8 cellular contexts compared by ENCODE assay signal in the genomic region with DNA sequence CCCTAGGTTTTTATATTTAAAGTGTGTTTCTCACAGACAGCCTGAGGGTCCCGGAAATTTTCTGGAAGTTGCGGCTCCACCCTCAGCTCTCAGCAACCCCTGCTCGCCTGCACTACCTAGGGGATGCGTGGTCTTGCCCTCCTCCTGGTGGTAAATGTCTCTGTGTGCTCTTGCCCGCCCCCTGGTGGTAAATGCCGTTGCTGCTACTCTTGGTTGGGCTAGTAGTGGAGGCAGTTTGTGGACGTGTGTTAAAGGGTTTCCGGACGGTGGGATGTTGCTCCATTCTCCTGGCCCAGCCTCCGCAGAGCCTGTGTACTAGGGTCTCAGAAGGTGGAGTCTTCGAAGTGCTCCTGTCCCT. TPM values are rescaled to one million over a fixed set of nuclear protein-coding genes. Genes with fewer than 3 reads are reported as not detected.
DNase-seq lines count a peak whose midpoint lies in the region; ATAC-seq and TF ChIP-seq lines count a peak whose summit lies in the region.

No MANE protein-coding gene starts in this region.

- peaks cover 0 to 6% (median 0%) of the 10 kb centered on the region in 45 donors for H3K27me3 ChIP-seq in dorsolateral prefrontal cortex
- no peaks in the 10 kb centered on the region for H3K27me3 ChIP-seq in lower lobe of right lung (ENCODE audit: low read depth)

- TF ChIP-seq CTCF in GM12872 (IDR thresholded peaks at IDR 0.05; ENCODE audit: insufficient read depth, low read depth, low read length) (peak; percentile 97), dorsolateral prefrontal cortex (IDR thresholded peaks at IDR 0.05 in 54 of 56, conservative IDR thresholded peaks at IDR 0.05 in 2 of 56; ENCODE audit: low read depth in 1 of 56, partially characterized antibody in 56 of 56) (peak; percentile 45 to 93 (median 85)), lower lobe of right lung (IDR thresholded peaks at IDR 0.05) (peak; percentile 92)

- DNase-seq in NCI-H69 (lab: John Stamatoyannopoulos, UW): peak; percentile 67
- DNase-seq in activated CD4-positive, alpha-beta T cell treated with anti-CD3 and anti-CD28 coated beads, Interleukin-2, amount 50 U/mL, for 24 hours (ENCODE audit: low read depth in 1 of 2, low spot score in 1 of 2): peak; percentile 83 to 86
- DNase-seq in dorsolateral prefrontal cortex: peak in 8 of 10 donors; percentile 35 to 75 (median 68)
- DNase-seq in lower lobe of right lung: peak; percentile 84
- DNase-seq in stimulated activated CD8-positive, alpha-beta memory T cell treated with anti-CD3 and anti-CD28 coated beads, Interleukin-12 subunit alpha, Interleukin-12 subunit beta, amount 100 ng/mL, for 4 hours (ENCODE audit: low read depth): peak; percentile 63

- H3K27ac ChIP-seq in dorsolateral prefrontal cortex (no peak overlapping the region), lower lobe of right lung (no peak overlapping the region)

- no peaks in the 10 kb centered on the region for H3K36me3 ChIP-seq in lower lobe of right lung

- H3K4me1 ChIP-seq in lower lobe of right lung: peaks cover 6% of the 10 kb centered on the region

- H3K4me3 ChIP-seq in dorsolateral prefrontal cortex (no peak overlapping the region), lower lobe of right lung (no peak overlapping the region)

- ATAC-seq in HG03159 (IDR thresholded peaks at IDR 0.05; ENCODE audit: unreplicated experiment) (peak; percentile 55), lower lobe of right lung (peak; percentile 92 to 94), HG03108 (IDR thresholded peaks at IDR 0.05; ENCODE audit: unreplicated experiment) (no peak)

- intact Hi-C loops in dorsolateral prefrontal cortex (cut with DNase I) (loop anchor here (2.0 to 10.0 kb wide), 3 partner anchors 14 to 353 kb away; no protein-coding TSS in a partner anchor), lower lobe of right lung (cut with DNase I) (no loop called here)

- no peaks in the 10 kb centered on the region for H3K9me3 ChIP-seq in lower lobe of right lung

RNA-seq across cellular contexts. Expression of gene STOML1, which starts 27.4 kb away (rescaled TPM):
- 10 to 100 TPM; 37.5 to 82.8 (median 57.6) TPM for total RNA-seq in dorsolateral prefrontal cortex
- total RNA-seq in lower lobe of right lung: 16.3 TPM

RNA-seq across cellular contexts. Expression of gene PML, which starts 29.8 kb away (rescaled TPM):
- total RNA-seq in dorsolateral prefrontal cortex: 10 to 100 TPM; 19.9 to 58.9 (median 30.2) TPM
- total RNA-seq in lower lobe of right lung: 79.4 TPM

RNA-seq across cellular contexts. Expression of gene LOXL1, which starts 38.5 kb away (rescaled TPM):
- total RNA-seq in dorsolateral prefrontal cortex: 1 to 10 TPM in 107 of 120 experiments, under 1 TPM in 12, not detected in 1; 0.48 to 6.3 (median 2.0) TPM
- total RNA-seq in lower lobe of right lung: 7.6 TPM
